Comparison of ENCODE assay signal across 8 cellular contexts in genomic region chr1:110783292-110783918, GRCh38.
A peak's percentile ranks its signal among the peaks of the same experiment; 100 is the strongest.
DNase-seq lines count a peak whose midpoint lies in the region; ATAC-seq and TF ChIP-seq lines count a peak whose summit lies in the region.

No MANE protein-coding gene starts in this region.

- peaks cover 7% of the 10 kb centered on the region for H3K4me1 ChIP-seq in lower lobe of right lung

- H3K36me3 ChIP-seq in H7 (replicated peaks; ENCODE audit: control insufficient read depth, insufficient read depth, low read length) (no peaks in the 10 kb centered on the region), lower lobe of right lung (no peaks in the 10 kb centered on the region)

- peak; percentile 80 for DNase-seq in Ammon's horn (ENCODE audit: low spot score)
- peak; percentile 53 for DNase-seq in H7
- peak; percentile 42 for DNase-seq in NCI-H460 (ENCODE audit: extremely low read depth, low read depth)
- DNase-seq in activated CD4-positive, alpha-beta T cell treated with anti-CD3 and anti-CD28 coated beads for 4 hours, result peak; percentile 54
- DNase-seq in dorsolateral prefrontal cortex, result peak in 7 of 10 donors; percentile 39 to 61 (median 48)
- peak; percentile 46 for DNase-seq in lower lobe of right lung
- peak; percentile 56 for DNase-seq in stimulated activated CD8-positive, alpha-beta memory T cell treated with anti-CD3 and anti-CD28 coated beads, Interleukin-4, amount 100 ng/mL, for 48 hours

- intact Hi-C loops in dorsolateral prefrontal cortex (cut with DNase I) (loop anchor here (5.0 kb wide), 4 partner anchors 151 to 261 kb away; no protein-coding TSS in a partner anchor), lower lobe of right lung (cut with DNase I) (no loop called here)

- peak; percentile 78 to 98 (median 92) for TF ChIP-seq CTCF in dorsolateral prefrontal cortex (IDR thresholded peaks at IDR 0.05 in 54 of 56, conservative IDR thresholded peaks at IDR 0.05 in 2 of 56; ENCODE audit: low read depth in 1 of 56, partially characterized antibody in 56 of 56)
- peak; percentile 95 for TF ChIP-seq CTCF in lower lobe of right lung (IDR thresholded peaks at IDR 0.05)

- no peak overlapping the region for H3K4me3 ChIP-seq in H7 (ENCODE audit: insufficient read depth, low read depth, low read length)
- H3K4me3 ChIP-seq in dorsolateral prefrontal cortex, result no peak overlapping the region
- H3K4me3 ChIP-seq in lower lobe of right lung, result no peak overlapping the region

- H3K27me3 ChIP-seq in H7 (ENCODE audit: control insufficient read depth, insufficient read depth, low read length) (peaks cover 7% of the 10 kb centered on the region; the same call in 1 of the 2 replicates), dorsolateral prefrontal cortex (peaks cover 0 to 7% (median 0%) of the 10 kb centered on the region in 45 donors), lower lobe of right lung (ENCODE audit: low read depth) (no peaks in the 10 kb centered on the region)

- ATAC-seq in lower lobe of right lung, result peak; percentile 74 to 78
- ATAC-seq in GM18858 (IDR thresholded peaks at IDR 0.05; ENCODE audit: unreplicated experiment), result no peak

- H3K9me3 ChIP-seq in lower lobe of right lung, result peaks cover 1% of the 10 kb centered on the region

- H3K27ac ChIP-seq in dorsolateral prefrontal cortex (no peak overlapping the region), lower lobe of right lung (no peak overlapping the region)
